In genomic region chr9:108058137-108058779, GRCh38 we compare ENCODE assay signal across 22 cellular contexts.
DNase-seq lines count a peak whose midpoint lies in the region; ATAC-seq, FAIRE-seq and TF ChIP-seq lines count a peak whose summit lies in the region.
"Had no signal": no experiment of that assay in that cellular context is flagged by ENCODE, and none has a peak within 500 bp of the region (broad histone marks: within the 10 kb centered on the region; RNA-seq: fewer than 3 reads in every experiment).

No MANE protein-coding gene starts in this region.

- H3K4me1 ChIP-seq in HepG2 (ENCODE audit: insufficient read depth, low read length) (no peaks in the 10 kb centered on the region), right lobe of liver (no peaks in the 10 kb centered on the region), fibroblast of lung (ENCODE audit: control insufficient read depth, extremely low read depth, insufficient read depth, low read length) (peaks cover 19% of the 10 kb centered on the region)

- no peak for ATAC-seq in HepG2
- ATAC-seq in right lobe of liver: no peak
- ATAC-seq in GM21737 (IDR thresholded peaks at IDR 0.05; ENCODE audit: unreplicated experiment): no peak
- ATAC-seq in Right ventricle myocardium inferior: no peak

- no peak overlapping the region for H3K27ac ChIP-seq in HepG2 (ENCODE audit: extremely low read length, insufficient read depth, low read length)
- H3K27ac ChIP-seq in right lobe of liver: no peak overlapping the region
- peak overlapping the region; percentile 18 for H3K27ac ChIP-seq in fibroblast of lung (ENCODE audit: insufficient read depth, low read length)
- H3K27ac ChIP-seq: BLaER1 treated with 17β-estradiol and CSF1 and Interleukin-3, amounts not matched to agents 10 nM and 100 nM had no signal

- no peak for TF ChIP-seq POLR2A in HepG2 (IDR thresholded peaks at IDR 0.05; ENCODE audit: insufficient read depth in 1 of 2, low read depth in 2 of 2, low read length in 2 of 2)
- no peak for TF ChIP-seq POLR2A in right lobe of liver (IDR thresholded peaks at IDR 0.05)

- POLR2A ChIA-PET in HepG2 (lab: Yijun Ruan, JAX): no interaction called here

- H3K9me3 ChIP-seq in HepG2 (ENCODE audit: low read length): no peaks in the 10 kb centered on the region
- no peaks in the 10 kb centered on the region for H3K9me3 ChIP-seq in right lobe of liver
- H3K9me3 ChIP-seq in fibroblast of lung (ENCODE audit: control insufficient read depth, insufficient read depth, low read depth, low read length): no peaks in the 10 kb centered on the region
- H3K9me3 ChIP-seq: tibial nerve had no signal

- H2AFZ ChIP-seq in HepG2 (ENCODE audit: low read length) (no peak overlapping the region), fibroblast of lung (ENCODE audit: low read length) (no peak overlapping the region)

- no peak overlapping the region for H3K4me3 ChIP-seq in HepG2 (replicated peaks in 1 of 3; ENCODE audit: insufficient read depth in 1 of 3, low read depth in 2 of 3, low read length in 3 of 3)
- H3K4me3 ChIP-seq in right lobe of liver: no peak overlapping the region
- H3K4me3 ChIP-seq in fibroblast of lung (replicated peaks in 1 of 4; ENCODE audit: control extremely low read depth in 1 of 4, insufficient read depth in 1 of 4, low read depth in 3 of 4, low read length in 4 of 4): no peak overlapping the region
- H3K4me3 ChIP-seq: BLaER1 treated with 17β-estradiol and CSF1 and Interleukin-3, amounts not matched to agents 10 nM and 100 nM; tibial nerve had no signal

- TF ChIP-seq RAD21 in HepG2 (CRISPR knock-in tag; IDR thresholded peaks at IDR 0.05): no peak

- H4K20me1 ChIP-seq in HepG2 (ENCODE audit: insufficient read depth, low read length): no peaks in the 10 kb centered on the region
- no peaks in the 10 kb centered on the region for H4K20me1 ChIP-seq in fibroblast of lung (ENCODE audit: control insufficient read depth, extremely low read depth, insufficient read depth, low read length)
- H4K20me1 ChIP-seq: BLaER1 treated with 17β-estradiol and CSF1 and Interleukin-3, amounts not matched to agents 10 nM and 100 nM had no signal

- intact Hi-C loops in HepG2 (cut with micrococcal nuclease; ENCODE audit: unreplicated experiment) (no loop called here), right lobe of liver (cut with DNase I) (no loop called here), Right ventricle myocardium inferior (cut with DNase I) (loop anchor here (10.0 kb wide), 1 partner anchor 573 kb away; the partner anchor contains the start of gene KLF4)

- DNase-seq in HepG2 (ENCODE audit: low spot score): no peak
- no peak for DNase-seq in right lobe of liver
- no peak for DNase-seq in fibroblast of lung (ENCODE audit: low read depth in 2 of 2)
- DNase-seq in renal cortical epithelial cell (ENCODE audit: low read depth): peak; percentile 50
- no peak for DNase-seq in NCI-H1105 (lab: John Stamatoyannopoulos, UW)
- DNase-seq in RPMI8226: no peak
- no peak for DNase-seq in Right ventricle myocardium inferior (ENCODE audit: missing footprints)
- DNase-seq: activated CD4-positive, alpha-beta T cell treated with anti-CD3 and anti-CD28 coated beads, Interleukin-2, amount 50 U/mL, for 1 hour; activated CD8-positive, alpha-beta memory T cell treated with anti-CD3 and anti-CD28 coated beads, Interleukin-2, amount 50 U/mL, for 48 hours; activated effector memory CD4-positive, alpha-beta T cell treated with anti-CD3 and anti-CD28 coated beads, Interleukin-2, amount 50 U/mL, for 16 hours; glutamatergic neuron; left ventricle myocardium superior; NCI-H1417 treated with DMSO at 0.1 percent for 48 hours; NCI-H524 treated with DMSO at 0.1 percent for 48 hours; occipital lobe; right cardiac atrium; Right ventricle myocardium superior; stimulated activated naive CD4-positive, alpha-beta T cell treated with Interleukin-2 at 50 U/mL for 16 hours had no signal

- TF ChIP-seq EP300 in HepG2 (IDR thresholded peaks at IDR 0.05; ENCODE audit: low read depth in 2 of 2, low read length in 2 of 2): no peak
- no peak for TF ChIP-seq EP300 in HepG2 (CRISPR knock-in tag; IDR thresholded peaks at IDR 0.05; ENCODE audit: borderline replicate concordance)

- no peak overlapping the region for H3K9ac ChIP-seq in HepG2 (ENCODE audit: insufficient read depth, low read depth, low read length)
- no peak overlapping the region for H3K9ac ChIP-seq in fibroblast of lung (ENCODE audit: insufficient read depth, low read length)
- H3K9ac ChIP-seq: BLaER1 treated with 17β-estradiol and CSF1 and Interleukin-3, amounts not matched to agents 10 nM and 100 nM had no signal

- in situ Hi-C loops in HepG2 (cut with HindIII; ENCODE audit: extremely low pct_ligation_motif_present, low pct_unique_long_range_greater_than_20kb): no loop called here

- no peak for FAIRE-seq in HepG2 (lab: Jason Lieb, UNC)
- FAIRE-seq: A204.1 had no signal

- no peaks in the 10 kb centered on the region for H3K36me3 ChIP-seq in HepG2 (replicated peaks in 1 of 2; ENCODE audit: control insufficient read depth in 1 of 2, insufficient read depth in 2 of 2, low read length in 2 of 2)
- H3K36me3 ChIP-seq in right lobe of liver: no peaks in the 10 kb centered on the region
- H3K36me3 ChIP-seq in fibroblast of lung (ENCODE audit: control insufficient read depth, insufficient read depth, low read length): no peaks in the 10 kb centered on the region
- H3K36me3 ChIP-seq: BLaER1 treated with 17β-estradiol and CSF1 and Interleukin-3, amounts not matched to agents 10 nM and 100 nM; tibial nerve had no signal

- 27% methylated on average over 6 of the region's 6 CpGs for WGBS in HepG2 (ENCODE audit: low lambda C conversion rate)
- WGBS in right lobe of liver (ENCODE audit: insufficient coverage, low coverage, low lambda C conversion rate, missing lambda C conversion rate): 49% methylated on average over 6 of the region's 6 CpGs

- H3K27me3 ChIP-seq in HepG2 (ENCODE audit: control insufficient read depth in 1 of 2, insufficient read depth in 2 of 2, low read length in 2 of 2) (no peaks in the 10 kb centered on the region), right lobe of liver (no peaks in the 10 kb centered on the region), fibroblast of lung (ENCODE audit: control insufficient read depth, insufficient read depth, low read length) (no peaks in the 10 kb centered on the region)
- H3K27me3 ChIP-seq: BLaER1 treated with 17β-estradiol and CSF1 and Interleukin-3, amounts not matched to agents 10 nM and 100 nM; tibial nerve had no signal

- H3K4me2 ChIP-seq in HepG2 (ENCODE audit: low read depth, low read length): no peak overlapping the region
- H3K4me2 ChIP-seq in fibroblast of lung (ENCODE audit: extremely low read depth, insufficient read depth, low read length): no peak overlapping the region

- TF ChIP-seq CTCF in HepG2 (CRISPR knock-in tag; IDR thresholded peaks at IDR 0.05): no peak
- no peak for TF ChIP-seq CTCF in right lobe of liver (IDR thresholded peaks at IDR 0.05)
- TF ChIP-seq CTCF in fibroblast of lung (conservative IDR thresholded peaks at IDR 0.05 in 1 of 2, IDR thresholded peaks at IDR 0.05 in 1 of 2; ENCODE audit: low read depth in 1 of 2, low read length in 2 of 2): no peak

- no TSS peak for BruUV-seq in HepG2 (replicated peaks; lab: Mats Ljungman, UMichigan)

- CTCF ChIA-PET in HepG2 (lab: Yijun Ruan, JAX; ENCODE audit: low intra/inter-chr PET ratio, low total read pairs): no interaction called here

- H3K79me2 ChIP-seq in HepG2 (ENCODE audit: insufficient read depth, low read length) (no peaks in the 10 kb centered on the region), fibroblast of lung (ENCODE audit: control insufficient read depth, insufficient read depth, low read length) (no peaks in the 10 kb centered on the region)

TF ChIP-seq in HepG2, 621 proteins besides CTCF, POLR2A, EP300 and RAD21:
- TF ChIP-seq TOPORS (CRISPR knock-in tag; IDR thresholded peaks at IDR 0.05): no peak
- TF ChIP-seq SIN3B (IDR thresholded peaks at IDR 0.05; ENCODE audit: low read length): no peak
- TF ChIP-seq ZKSCAN1 (IDR thresholded peaks at IDR 0.05; ENCODE audit: low read length): peak; percentile 81
- no peak for TF ChIP-seq MAZ (IDR thresholded peaks at IDR 0.05; ENCODE audit: borderline replicate concordance, low read depth, low read length)
- no peak for TF ChIP-seq MAZ (CRISPR knock-in tag; IDR thresholded peaks at IDR 0.05; ENCODE audit: low read depth)
- TF ChIP-seq ZNF580 (CRISPR knock-in tag; IDR thresholded peaks at IDR 0.05; ENCODE audit: borderline replicate concordance, low read depth): no peak
- TF ChIP-seq FOXJ3 (CRISPR knock-in tag; IDR thresholded peaks at IDR 0.05; ENCODE audit: borderline replicate concordance): no peak
- no peak for TF ChIP-seq RAD51 (IDR thresholded peaks at IDR 0.05; ENCODE audit: borderline replicate concordance)
